Comparison of ENCODE assay signal across 34 cellular contexts in genomic region chr18:8874872-8875271, GRCh38.
"Had no signal": no experiment of that assay in that cellular context is flagged by ENCODE, and none has a peak within 500 bp of the region (broad histone marks: within the 10 kb centered on the region; RNA-seq: fewer than 3 reads in every experiment).

No MANE protein-coding gene starts in this region.

- ATAC-seq: activated CD8-positive, alpha-beta memory T cell treated with anti-CD3 and anti-CD28 coated beads, Interleukin-2, amount 10 ng/mL, durations not matched to agents 7 days and 5 days; activated T-helper 17 cell treated with anti-CD3 and anti-CD28 coated beads, Interleukin-2, amount 50 U/mL, for 72 hours; body of pancreas had no signal

- DNase-seq: activated B cell treated with CpG ODN at 0.5 μM for 24 hours; activated CD4-positive, alpha-beta memory T cell treated with anti-CD3 and anti-CD28 coated beads for 36 hours; activated CD4-positive, alpha-beta T cell treated with anti-CD3 and anti-CD28 coated beads for 4 hours; activated CD4-positive, alpha-beta T cell treated with anti-CD3 and anti-CD28 coated beads, Interleukin-2, amount 50 U/mL, for 1 hour; activated CD4-positive, CD25-positive, alpha-beta regulatory T cell treated with anti-CD3 and anti-CD28 coated beads, Interleukin-2, amount 50 U/mL, for 72 hours; activated CD8-positive, alpha-beta memory T cell treated with anti-CD3 and anti-CD28 coated beads for 24 hours; activated CD8-positive, alpha-beta memory T cell treated with anti-CD3 and anti-CD28 coated beads, Interleukin-2, amount 10 ng/mL, durations not matched to agents 7 days and 5 days; activated CD8-positive, alpha-beta memory T cell treated with anti-CD3 and anti-CD28 coated beads, Interleukin-2, amount 50 U/mL, for 48 hours; activated effector memory CD4-positive, alpha-beta T cell treated with anti-CD3 and anti-CD28 coated beads, Interleukin-2, amount 50 U/mL, for 16 hours; activated naive CD4-positive, alpha-beta T cell treated with Interleukin-2 at 50 U/mL for 16 hours; activated naive CD8-positive, alpha-beta T cell treated with anti-CD3 and anti-CD28 coated beads, Interleukin-2, amount 10 ng/mL, durations not matched to agents 7 days and 5 days; activated T-cell treated with anti-CD3 and anti-CD28 coated beads, Interleukin-2, amount 50 U/mL, for 48 hours; body of pancreas; Kasumi-1; KG1; MM.1S; NCI-H1048; NCI-H1105 treated with DMSO at 0.1 percent for 48 hours; NCI-H1436 treated with DMSO at 0.1 percent for 48 hours; NCI-H1694 treated with DMSO at 0.1 percent for 48 hours; NCI-H2029; NCI-H2171; NCI-H510A; NCI-H526; NCI-H748 treated with DMSO at 0.1 percent for 48 hours; Right ventricle myocardium superior; SW 1271; T-helper 1 cell; T-helper 2 cell; T-helper 9 cell had no signal

- H3K4me1 ChIP-seq: body of pancreas, breast epithelium had no signal

- H3K9me3 ChIP-seq: body of pancreas, breast epithelium had no signal

- H3K27me3 ChIP-seq: body of pancreas, breast epithelium had no signal

- FAIRE-seq: astrocyte had no signal

- H3K4me3 ChIP-seq: body of pancreas, breast epithelium had no signal

- H3K27ac ChIP-seq: body of pancreas, breast epithelium, VCaP had no signal

- H3K36me3 ChIP-seq: breast epithelium had no signal
